10 cellular contexts compared by ENCODE assay signal in the genomic region with DNA sequence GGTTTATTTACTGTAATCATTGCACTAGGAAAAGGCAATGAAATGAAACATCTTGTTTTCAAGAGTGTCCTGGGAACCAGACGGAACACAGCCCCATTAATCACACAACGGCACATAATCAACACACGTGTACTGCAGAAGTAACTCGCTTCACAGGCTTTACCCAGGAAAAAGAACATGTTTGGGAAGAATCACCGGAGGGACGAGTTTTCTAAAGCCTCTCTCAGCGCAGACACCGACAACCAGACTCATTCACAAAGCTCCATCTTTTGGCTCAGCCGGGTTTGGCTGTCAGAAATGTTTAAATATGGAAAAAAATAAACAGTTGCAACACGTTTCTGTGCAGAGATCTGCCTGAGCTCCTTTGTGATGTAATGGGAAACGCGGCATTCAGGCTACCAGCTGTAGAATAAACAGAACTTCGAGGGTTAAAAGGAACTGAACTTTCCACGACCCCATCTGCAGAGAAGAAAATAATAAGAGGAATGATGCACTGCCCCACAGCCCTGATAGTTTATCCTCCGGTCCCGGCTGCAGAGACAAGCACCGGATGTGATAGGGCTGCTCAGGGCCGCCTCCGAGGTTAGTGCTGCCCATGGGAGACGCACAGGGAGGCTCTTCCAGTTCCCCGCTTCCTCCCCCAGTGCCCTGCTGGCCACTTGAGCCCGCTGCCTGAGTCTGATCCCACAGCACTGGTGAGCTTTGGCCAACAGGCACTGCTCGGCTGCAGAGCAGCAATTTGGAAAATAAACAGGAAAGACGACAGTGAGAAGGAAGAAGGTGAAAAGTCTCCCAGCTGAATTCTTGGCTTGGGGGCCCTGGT.
DNase-seq lines count a peak whose midpoint lies in the region; ATAC-seq and TF ChIP-seq lines count a peak whose summit lies in the region.
"Had no signal": no experiment of that assay in that cellular context is flagged by ENCODE, and none has a peak within 500 bp of the region (broad histone marks: within the 10 kb centered on the region; RNA-seq: fewer than 3 reads in every experiment).

No MANE protein-coding gene starts in this region.

- H3K4me1 Mint-ChIP-seq in HFFc6 (ENCODE audit: low read depth) = peaks cover 89% of the 10 kb centered on the region
- H3K4me1 Mint-ChIP-seq in activated T-cell treated with anti-CD3 and anti-CD28 coated beads, Interleukin-2, amount 50 U/mL, for 72 hours (ENCODE audit: low read depth) = no peaks in the 10 kb centered on the region

- peak; percentile 6; the same call in 1 of the 2 replicates for TF ChIP-seq CTCF in HFFc6 (IDR thresholded peaks at IDR 0.05)

- no peaks in the 10 kb centered on the region for H3K9me3 ChIP-seq in right cardiac atrium (ENCODE audit: control insufficient read depth, low read length)

- no peaks in the 10 kb centered on the region for H3K9me3 Mint-ChIP-seq in HFFc6
- H3K9me3 Mint-ChIP-seq in activated T-cell treated with anti-CD3 and anti-CD28 coated beads, Interleukin-2, amount 50 U/mL, for 72 hours = no peaks in the 10 kb centered on the region

- WGBS in right cardiac atrium = 10% methylated on average over 24 of the region's 24 CpGs

- DNase-seq in HFFc6 (peak; percentile 74), amniotic stem cell (lab: John Stamatoyannopoulos, UW) (peak; percentile 64), right cardiac atrium (peak; percentile 81 to 94 (median 93)), NCI-H748 (lab: John Stamatoyannopoulos, UW; ENCODE audit: unreplicated experiment) (no peak)
- no peak for DNase-seq in activated T-cell treated with anti-CD3 and anti-CD28 coated beads, Interleukin-2, amount 50 U/mL, for 72 hours
- DNase-seq in stimulated activated naive CD4-positive, alpha-beta T cell treated with Interleukin-2 at 50 U/mL for 16 hours (lab: John Stamatoyannopoulos, UW) = no peak
- DNase-seq: activated gamma-delta T cell treated with Interleukin-2 at 50 U/mL for 16 hours; stimulated activated CD4-positive, alpha-beta T cell treated with anti-CD3 and anti-CD28 coated beads, Interleukin-2, amount 100 ng/mL, for 24 hours had no signal

- H3K27ac ChIP-seq in right cardiac atrium (ENCODE audit: low read length) (peak overlapping the region; percentile 98), skin epidermis (peak overlapping the region in 18 of 21 experiments; percentile 3 to 82 (median 64))

- H3K27ac Mint-ChIP-seq in HFFc6 = peak overlapping the region; percentile 91
- H3K27ac Mint-ChIP-seq in activated T-cell treated with anti-CD3 and anti-CD28 coated beads, Interleukin-2, amount 50 U/mL, for 72 hours = no peak overlapping the region

- intact Hi-C loops in right cardiac atrium (cut with DNase I) = loop anchor here in 3 of 4 donors (2.0 to 10.0 kb wide), 5 partner anchors 38 to 112 kb away; no protein-coding TSS in a partner anchor

- ATAC-seq in right cardiac atrium (peak; percentile 68 to 81), GM18505 (IDR thresholded peaks at IDR 0.05; ENCODE audit: unreplicated experiment) (no peak)
- ATAC-seq in activated T-cell treated with anti-CD3 and anti-CD28 coated beads, Interleukin-2, amount 50 U/mL, for 72 hours (replicated peaks in 1 of 2) = no peak

- peaks cover 40% of the 10 kb centered on the region for H3K4me1 ChIP-seq in right cardiac atrium (ENCODE audit: control insufficient read depth, insufficient read depth, low read length)

- no peak for TF ChIP-seq POLR2A in GM18505 (IDR thresholded peaks at IDR 0.05; ENCODE audit: borderline replicate concordance, extremely low read depth, insufficient read depth, insufficient read length)

- H3K4me3 ChIP-seq in right cardiac atrium (ENCODE audit: low read length) = no peak overlapping the region
- no peak overlapping the region for H3K4me3 ChIP-seq in skin epidermis

- H3K27me3 Mint-ChIP-seq in HFFc6 (ENCODE audit: insufficient read depth) = peaks cover 3% of the 10 kb centered on the region; the same call in 1 of the 2 replicates
- no peaks in the 10 kb centered on the region for H3K27me3 Mint-ChIP-seq in activated T-cell treated with anti-CD3 and anti-CD28 coated beads, Interleukin-2, amount 50 U/mL, for 72 hours (ENCODE audit: low read depth)

- H3K27me3 ChIP-seq in right cardiac atrium (ENCODE audit: control insufficient read depth, insufficient read depth) = no peaks in the 10 kb centered on the region

- H3K4me3 Mint-ChIP-seq in HFFc6 = peak overlapping the region; percentile 71
- no peak overlapping the region for H3K4me3 Mint-ChIP-seq in activated T-cell treated with anti-CD3 and anti-CD28 coated beads, Interleukin-2, amount 50 U/mL, for 72 hours

- H3K36me3 Mint-ChIP-seq in HFFc6 (ENCODE audit: low read depth) = peaks cover 24% of the 10 kb centered on the region
- H3K36me3 Mint-ChIP-seq in activated T-cell treated with anti-CD3 and anti-CD28 coated beads, Interleukin-2, amount 50 U/mL, for 72 hours (ENCODE audit: insufficient read depth in 2 of 2) = peaks cover 0 to 4% of the 10 kb centered on the region in 2 donors

Comparison
In these comparisons a context has a peak if more than half of its experiments do, and no peak if none do; other contexts are left out.
1. DNase-seq: peak in HFFc6 (single experiment), amniotic stem cell (single experiment) and right cardiac atrium (3 of 3); none in activated T-cell treated with anti-CD3 and anti-CD28 coated beads, Interleukin-2, amount 50 U/mL, for 72 hours (0 of 2), stimulated activated naive CD4-positive, alpha-beta T cell treated with Interleukin-2 at 50 U/mL for 16 hours (single experiment) and NCI-H748 (single experiment).
2. ATAC-seq: peak in right cardiac atrium (2 of 2); none in activated T-cell treated with anti-CD3 and anti-CD28 coated beads, Interleukin-2, amount 50 U/mL, for 72 hours (0 of 2) and GM18505 (single experiment).